Comparison of ENCODE assay signal across 11 cellular contexts in genomic region chr3:172519740-172520139, GRCh38. TPM values are rescaled to one million over a fixed set of nuclear protein-coding genes. Genes with fewer than 3 reads are reported as not detected.
A peak's percentile ranks its signal among the peaks of the same experiment; 100 is the strongest.
DNase-seq lines count a peak whose midpoint lies in the region; ATAC-seq, FAIRE-seq and TF ChIP-seq lines count a peak whose summit lies in the region.
"Had no signal": no experiment of that assay in that cellular context is flagged by ENCODE, and none has a peak within 500 bp of the region (broad histone marks: within the 10 kb centered on the region; RNA-seq: fewer than 3 reads in every experiment).

No MANE protein-coding gene starts in this region.

- H3K36me3 ChIP-seq in endothelial cell of umbilical vein (ENCODE audit: control insufficient read depth in 2 of 2, extremely low read depth in 1 of 2, insufficient read depth in 2 of 2, low read length in 2 of 2), result no peaks in the 10 kb centered on the region
- no peaks in the 10 kb centered on the region for H3K36me3 ChIP-seq in sigmoid colon
- H3K36me3 ChIP-seq: SJCRH30 had no signal

- H2AFZ ChIP-seq in endothelial cell of umbilical vein (ENCODE audit: low read depth, low read length), result no peak overlapping the region

- peak overlapping the region in 1 of 3 donors; percentile 24 for H3K27ac Mint-ChIP-seq in IgD-negative memory B cell
- peak overlapping the region; percentile 98 for H3K27ac Mint-ChIP-seq in T-helper 17 cell
- no peak overlapping the region for H3K27ac Mint-ChIP-seq in stimulated activated memory B cell treated with anti-CD40 and anti-IgM and Interleukin-4, amounts not matched to agents 10 μg/mL and 1 μg/mL and 100 μg/mL, for 72 hours
- H3K27ac Mint-ChIP-seq: brain, progenitor cell of endocrine pancreas had no signal

- peak overlapping the region; percentile 59 for H3K4me2 ChIP-seq in endothelial cell of umbilical vein (ENCODE audit: insufficient read depth, low read length)

- no peak overlapping the region for H3K9ac ChIP-seq in endothelial cell of umbilical vein (replicated peaks; ENCODE audit: extremely low read depth, insufficient read depth, low read length)

- H3K27ac ChIP-seq in endothelial cell of umbilical vein (ENCODE audit: insufficient read depth, low read depth, low read length), result peak overlapping the region; percentile 80
- peak overlapping the region in 3 of 4 donors; percentile 11 to 49 (median 35) for H3K27ac ChIP-seq in sigmoid colon
- H3K27ac ChIP-seq: SJCRH30 had no signal

- H3K79me2 ChIP-seq in endothelial cell of umbilical vein (ENCODE audit: control insufficient read depth, insufficient read depth, low read length), result no peaks in the 10 kb centered on the region

- POLR2A ChIA-PET in endothelial cell of umbilical vein (lab: Charles Lee), result interaction anchor here (0.6 to 0.9 kb wide), 2 partner anchors 74 to 76 kb away, joined by 3 to 9 read pairs; no protein-coding TSS in a partner anchor

- 29 to 49% methylated on average over 5 of the region's 5 CpGs for WGBS in sigmoid colon, 2 donors

- peaks cover 9% of the 10 kb centered on the region for H3K36me3 Mint-ChIP-seq in IgD-negative memory B cell
- peaks cover 5% of the 10 kb centered on the region for H3K36me3 Mint-ChIP-seq in T-helper 17 cell (ENCODE audit: low read depth)
- H3K36me3 Mint-ChIP-seq in stimulated activated memory B cell treated with anti-CD40 and anti-IgM and Interleukin-4, amounts not matched to agents 10 μg/mL and 1 μg/mL and 100 μg/mL, for 72 hours, result peaks cover 8% of the 10 kb centered on the region
- H3K36me3 Mint-ChIP-seq: brain had no signal

- CTCF ChIA-PET in endothelial cell of umbilical vein (lab: Charles Lee), result interaction anchor here (1.2 to 2.8 kb wide), 8 partner anchors 11 to 148 kb away, joined by 4 to 17 read pairs (median 5); no protein-coding TSS in a partner anchor

- no peak for TF ChIP-seq POLR2A in endothelial cell of umbilical vein (IDR thresholded peaks at IDR 0.05; ENCODE audit: low read depth, low read length)
- TF ChIP-seq POLR2A in sigmoid colon (IDR thresholded peaks at IDR 0.05), result no peak

- peaks cover 49 to 68% (median 58%) of the 10 kb centered on the region in 3 donors for H3K4me1 Mint-ChIP-seq in IgD-negative memory B cell
- peaks cover 67% of the 10 kb centered on the region for H3K4me1 Mint-ChIP-seq in T-helper 17 cell
- peaks cover 61% of the 10 kb centered on the region for H3K4me1 Mint-ChIP-seq in stimulated activated memory B cell treated with anti-CD40 and anti-IgM and Interleukin-4, amounts not matched to agents 10 μg/mL and 1 μg/mL and 100 μg/mL, for 72 hours

- intact Hi-C loops in endothelial cell of umbilical vein (cut with micrococcal nuclease) (no loop called here), sigmoid colon (cut with DNase I) (no loop called here)

- no peak overlapping the region for H3K4me3 ChIP-seq in endothelial cell of umbilical vein (replicated peaks in 1 of 3; ENCODE audit: insufficient read depth in 1 of 3, low read depth in 1 of 3, low read length in 3 of 3)
- H3K4me3 ChIP-seq in sigmoid colon, result no peak overlapping the region
- H3K4me3 ChIP-seq: SJCRH30 had no signal

- no peaks in the 10 kb centered on the region for H4K20me1 ChIP-seq in endothelial cell of umbilical vein (replicated peaks; ENCODE audit: control insufficient read depth, extremely low read depth, insufficient read depth, low read length)

- H3K9me1 ChIP-seq in endothelial cell of umbilical vein (replicated peaks; ENCODE audit: control insufficient read depth, extremely low read depth, insufficient read depth, low read length), result no peaks in the 10 kb centered on the region

- TF ChIP-seq CTCF in endothelial cell of umbilical vein (IDR thresholded peaks at IDR 0.05; ENCODE audit: extremely low read depth in 1 of 2, insufficient read depth in 1 of 2, low read depth in 1 of 2, low read length in 2 of 2), result no peak
- TF ChIP-seq CTCF in sigmoid colon (IDR thresholded peaks at IDR 0.05), result no peak

- H3K4me3 Mint-ChIP-seq in IgD-negative memory B cell (peak overlapping the region in 3 of 4 donors; percentile 9 to 96 (median 70)), T-helper 17 cell (peak overlapping the region; percentile 95)
- no peak overlapping the region for H3K4me3 Mint-ChIP-seq in stimulated activated memory B cell treated with anti-CD40 and anti-IgM and Interleukin-4, amounts not matched to agents 10 μg/mL and 1 μg/mL and 100 μg/mL, for 72 hours
- H3K4me3 Mint-ChIP-seq: brain had no signal

- H3K4me1 ChIP-seq in endothelial cell of umbilical vein (ENCODE audit: control insufficient read depth, extremely low read depth, insufficient read depth, low read length), result peaks cover 31% of the 10 kb centered on the region
- peaks cover 0 to 35% (median 29%) of the 10 kb centered on the region in 4 donors for H3K4me1 ChIP-seq in sigmoid colon
- H3K4me1 ChIP-seq: SJCRH30 had no signal

- H3K9me3 Mint-ChIP-seq in IgD-negative memory B cell, result no peaks in the 10 kb centered on the region
- no peaks in the 10 kb centered on the region for H3K9me3 Mint-ChIP-seq in stimulated activated memory B cell treated with anti-CD40 and anti-IgM and Interleukin-4, amounts not matched to agents 10 μg/mL and 1 μg/mL and 100 μg/mL, for 72 hours

- H3K27me3 ChIP-seq in endothelial cell of umbilical vein (ENCODE audit: control insufficient read depth in 2 of 2, insufficient read depth in 2 of 2, low read length in 2 of 2) (no peaks in the 10 kb centered on the region), sigmoid colon (no peaks in the 10 kb centered on the region)
- H3K27me3 ChIP-seq: SJCRH30 had no signal

- H3K27me3 Mint-ChIP-seq in IgD-negative memory B cell (no peaks in the 10 kb centered on the region), T-helper 17 cell (no peaks in the 10 kb centered on the region)
- H3K27me3 Mint-ChIP-seq in stimulated activated memory B cell treated with anti-CD40 and anti-IgM and Interleukin-4, amounts not matched to agents 10 μg/mL and 1 μg/mL and 100 μg/mL, for 72 hours, result no peaks in the 10 kb centered on the region
- H3K27me3 Mint-ChIP-seq: brain, progenitor cell of endocrine pancreas had no signal

- FAIRE-seq in endothelial cell of umbilical vein (lab: Jason Lieb, UNC), result no peak

- ATAC-seq in T-helper 17 cell (no peak), HG02852 (IDR thresholded peaks at IDR 0.05; ENCODE audit: unreplicated experiment) (no peak)
- no peak for ATAC-seq in stimulated activated memory B cell treated with anti-CD40 and anti-IgM and Interleukin-4, amounts not matched to agents 10 μg/mL and 1 μg/mL and 100 μg/mL, for 72 hours

- dilution Hi-C loops in endothelial cell of umbilical vein (cut with MboI; ENCODE audit: extremely low pct_ligation_motif_present, low sequenced_read_pairs), result no loop called here

- TF ChIP-seq EP300 in sigmoid colon (IDR thresholded peaks at IDR 0.05), result no peak

- DNase-seq in T-helper 17 cell, result no peak
- no peak for DNase-seq in endothelial cell of umbilical vein (ENCODE audit: low read depth, low spot score)
- no peak for DNase-seq in sigmoid colon
- DNase-seq in NCI-H1930 (lab: John Stamatoyannopoulos, UW), result no peak
- DNase-seq: DMS53, SJCRH30 had no signal

- BruUV-seq in endothelial cell of umbilical vein (replicated peaks; lab: Mats Ljungman, UMichigan), result no TSS peak

- H3K9me3 ChIP-seq in T-helper 17 cell (ENCODE audit: control insufficient read depth, low read length, poor library complexity, severe bottlenecking), result no peaks in the 10 kb centered on the region
- no peaks in the 10 kb centered on the region for H3K9me3 ChIP-seq in endothelial cell of umbilical vein (replicated peaks; ENCODE audit: control insufficient read depth, insufficient read depth, low read length)
- H3K9me3 ChIP-seq in sigmoid colon, result no peaks in the 10 kb centered on the region
- H3K9me3 ChIP-seq: SJCRH30 had no signal

TF ChIP-seq in endothelial cell of umbilical vein, 7 proteins besides CTCF, POLR2A, EP300 and RAD21:
- TF ChIP-seq GATA2 (IDR thresholded peaks at IDR 0.05; ENCODE audit: insufficient read depth, insufficient read length, low read depth, low read length) (no peak), MAX (IDR thresholded peaks at IDR 0.05; ENCODE audit: insufficient read depth, insufficient read length) (no peak), POLR2AphosphoS5 (IDR thresholded peaks at IDR 0.05; ENCODE audit: insufficient read depth, low read depth, low read length) (no peak), FOS (IDR thresholded peaks at IDR 0.05; ENCODE audit: borderline replicate concordance, insufficient read depth, low read length) (no peak), JUN (IDR thresholded peaks at IDR 0.05; ENCODE audit: borderline replicate concordance, insufficient read depth, insufficient read length, low read depth) (no peak), EZH2 (IDR thresholded peaks at IDR 0.05; ENCODE audit: borderline replicate concordance, low read depth, low read length, severe bottlenecking) (no peak), MYC (IDR thresholded peaks at IDR 0.05; ENCODE audit: low read depth, low read length) (no peak)

RNA-seq across cellular contexts. Expression of gene TNFSF10, which starts 3.5 kb away (rescaled TPM):
- polyA plus RNA-seq in IgD-negative memory B cell (33.5 TPM), endothelial cell of umbilical vein (35.6 and 55.0 TPM in 2 replicates), sigmoid colon (10 to 100 TPM; 37.8 to 76.8 (median 51.1) TPM)
- total RNA-seq in T-helper 17 cell (10 to 100 TPM in 1 of 2 donors, 1 to 10 TPM in 1; 8.3 to 22.0 TPM), endothelial cell of umbilical vein (18.5 and 31.2 TPM in 2 replicates), sigmoid colon (10 to 100 TPM; 17.9 to 36.4 (median 29.9) TPM)
- 41.6 and 43.6 TPM in 2 replicates for polyA plus RNA-seq in endothelial cell of umbilical vein (2011; cell fraction: cytosol; rRNA removed)
- polyA plus RNA-seq in endothelial cell of umbilical vein (2011; cell fraction: nucleus; rRNA removed), result 20.3 and 25.2 TPM in 2 replicates
- polyA plus RNA-seq in endothelial cell of umbilical vein (2012), result 18.1 and 23.7 TPM in 2 replicates
- polyA minus RNA-seq in endothelial cell of umbilical vein, result 82.8 and 95.4 TPM in 2 replicates
- not detected for polyA minus RNA-seq in endothelial cell of umbilical vein (2011; cell fraction: cytosol; rRNA and poly(A)+ RNA removed)
- polyA minus RNA-seq in endothelial cell of umbilical vein (2011; cell fraction: nucleus; rRNA and poly(A)+ RNA removed), result 40.0 and 41.3 TPM in 2 replicates
- total RNA-seq: SJCRH30 had no signal
